8 cellular contexts compared by ENCODE assay signal in the genomic region with DNA sequence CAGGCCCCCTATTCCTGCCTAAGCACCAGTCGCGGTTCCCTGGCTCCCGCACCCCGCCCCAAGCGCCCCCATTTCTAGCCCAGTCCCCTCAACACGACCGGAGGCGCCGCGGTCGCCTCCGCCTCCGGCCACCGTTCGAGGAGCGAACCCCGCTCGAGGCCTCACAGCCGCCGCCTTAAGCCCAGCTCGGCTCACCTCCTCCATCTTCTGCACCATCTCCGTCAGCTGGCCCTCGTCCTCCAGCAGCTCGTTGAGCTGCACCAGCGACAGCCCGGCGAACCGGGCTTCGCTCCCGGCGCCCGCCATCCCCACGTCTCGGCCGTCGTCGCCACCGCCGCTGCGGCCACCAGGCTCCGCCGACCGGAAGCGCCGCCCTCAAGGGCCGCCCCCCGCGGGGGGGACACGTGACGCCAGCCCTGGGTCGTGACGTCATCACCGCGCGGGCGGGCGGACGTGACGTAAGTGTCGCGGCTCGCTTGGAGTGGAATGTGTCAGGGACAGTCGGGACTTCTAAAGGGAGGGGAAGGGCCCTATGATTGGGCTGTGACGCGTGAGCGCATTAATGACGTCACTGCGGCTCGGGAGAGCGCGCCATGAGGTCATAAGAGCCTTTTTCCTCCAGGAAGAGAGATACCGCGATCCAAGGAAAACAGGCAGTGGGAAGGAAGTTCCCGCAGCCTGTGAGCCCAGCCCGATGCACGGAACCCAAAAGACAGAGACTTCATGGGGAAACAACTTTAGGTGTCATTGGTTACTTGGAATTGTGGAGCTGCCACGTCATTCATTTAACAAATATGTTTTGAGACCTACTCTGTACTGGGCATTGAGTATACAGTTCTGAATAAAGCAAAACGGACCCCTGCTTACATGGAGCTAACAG.
DNase-seq lines count a peak whose midpoint lies in the region; ATAC-seq lines count a peak whose summit lies in the region.

A gene with protein sequence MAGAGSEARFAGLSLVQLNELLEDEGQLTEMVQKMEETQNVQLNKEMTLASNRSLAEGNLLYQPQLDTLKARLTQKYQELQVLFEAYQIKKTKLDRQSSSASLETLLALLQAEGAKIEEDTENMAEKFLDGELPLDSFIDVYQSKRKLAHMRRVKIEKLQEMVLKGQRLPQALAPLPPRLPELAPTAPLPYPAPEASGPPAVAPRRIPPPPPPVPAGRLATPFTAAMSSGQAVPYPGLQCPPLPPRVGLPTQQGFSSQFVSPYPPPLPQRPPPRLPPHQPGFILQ (minus strand): TSS at position 368 of the 880 bp plus-strand sequence. CDS start 62 bp downstream, at position 306.

- H3K9me3 Mint-ChIP-seq in memory B cell = no peaks in the 10 kb centered on the region

- peak within 1 kb of the TSS; percentile 89 for H3K4me3 Mint-ChIP-seq in memory B cell

- no peaks in the 10 kb centered on the region for H3K36me3 ChIP-seq in effector memory CD4-positive, alpha-beta T cell (ENCODE audit: control insufficient read depth, insufficient read depth, low read length)

- no peaks in the 10 kb centered on the region for H3K27me3 ChIP-seq in effector memory CD4-positive, alpha-beta T cell (replicated peaks; ENCODE audit: control insufficient read depth, insufficient read depth, low read length, poor library complexity, severe bottlenecking)

- peak within 1 kb of the TSS; percentile 100 for H3K27ac Mint-ChIP-seq in memory B cell

- H3K27ac ChIP-seq in effector memory CD4-positive, alpha-beta T cell (ENCODE audit: insufficient read depth, low read length, poor library complexity, severe bottlenecking) = peak within 1 kb of the TSS; percentile 90

- DNase-seq in GM03348 (ENCODE audit: low spot score) (peak; percentile 97), NCI-H526 treated with DMSO at 0.1 percent for 48 hours (lab: John Stamatoyannopoulos, UW) (peak; percentile 46), memory B cell (ENCODE audit: low spot score in 2 of 2) (peak; percentile 94 to 98)
- peak; percentile 75 to 77 for DNase-seq in activated CD8-positive, alpha-beta memory T cell treated with anti-CD3 and anti-CD28 coated beads for 4 hours (ENCODE audit: low read depth in 2 of 2)
- peak; percentile 81 to 89 (median 84) for DNase-seq in effector memory CD4-positive, alpha-beta T cell
- DNase-seq in stimulated activated CD4-positive, alpha-beta T cell treated with anti-CD3 and anti-CD28 coated beads, TNF-alpha, amount 100 ng/mL, for 48 hours (ENCODE audit: low read depth in 3 of 3) = peak; percentile 64 to 81 (median 77)

- H3K36me3 Mint-ChIP-seq in memory B cell = no peaks in the 10 kb centered on the region

- H3K4me1 ChIP-seq in effector memory CD4-positive, alpha-beta T cell (ENCODE audit: control insufficient read depth, insufficient read depth, low read length, poor library complexity, severe bottlenecking) = peaks cover 30% of the 10 kb centered on the region

- H3K4me1 Mint-ChIP-seq in memory B cell = peaks cover 59% of the 10 kb centered on the region

- no peaks in the 10 kb centered on the region for H3K27me3 Mint-ChIP-seq in memory B cell

- H3K4me3 ChIP-seq in effector memory CD4-positive, alpha-beta T cell (ENCODE audit: insufficient read depth, low read depth, low read length, poor library complexity, severe bottlenecking) = peak within 1 kb of the TSS; percentile 81

- H3K9me3 ChIP-seq in effector memory CD4-positive, alpha-beta T cell (ENCODE audit: control insufficient read depth, low read length) = no peaks in the 10 kb centered on the region

- peak; percentile 54 for ATAC-seq in HG02840 (IDR thresholded peaks at IDR 0.05; ENCODE audit: low FRiP score, unreplicated experiment)
- ATAC-seq in memory B cell (ENCODE audit: low read depth) = peak; percentile 77
- no peak for ATAC-seq in GM18519 (IDR thresholded peaks at IDR 0.05; ENCODE audit: low FRiP score, unreplicated experiment)

Comparison
In these comparisons a context has a peak if more than half of its experiments do, and no peak if none do; other contexts are left out.
1. DNase-seq: peak in every context shown above with its lines; median percentile 97 in GM03348; 96 in memory B cell; 84 in effector memory CD4-positive, alpha-beta T cell; 77 in stimulated activated CD4-positive, alpha-beta T cell treated with anti-CD3 and anti-CD28 coated beads, TNF-alpha, amount 100 ng/mL, for 48 hours; 76 in activated CD8-positive, alpha-beta memory T cell treated with anti-CD3 and anti-CD28 coated beads for 4 hours; 46 in NCI-H526 treated with DMSO at 0.1 percent for 48 hours.